In the genomic region with DNA sequence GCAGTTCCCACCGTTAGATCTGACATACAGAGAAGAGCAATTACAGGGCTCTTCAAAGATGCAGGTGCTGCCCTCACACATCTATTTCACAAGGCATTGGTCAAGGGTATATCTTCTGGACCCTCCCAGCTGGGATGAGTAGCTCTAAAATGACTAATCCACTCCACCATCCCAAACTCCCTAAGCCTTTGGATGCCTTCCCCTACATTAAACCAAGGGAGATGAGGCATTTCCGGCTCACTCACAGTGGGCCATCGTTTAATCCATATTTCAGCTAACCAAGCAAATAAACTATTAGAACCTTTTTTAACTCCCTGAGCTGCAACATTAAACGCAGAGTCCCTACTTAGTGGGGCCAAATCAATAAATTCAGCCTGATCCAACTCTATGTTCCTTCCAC, we compare ENCODE assay signal across 18 cellular contexts. TPM values are rescaled to one million over a fixed set of nuclear protein-coding genes. Genes with fewer than 3 reads are reported as not detected.
"Had no signal": no experiment of that assay in that cellular context is flagged by ENCODE, and none has a peak within 500 bp of the region (broad histone marks: within the 10 kb centered on the region; RNA-seq: fewer than 3 reads in every experiment).

No MANE protein-coding gene starts in this region.

RNA-seq across cellular contexts. Expression of a gene that starts 45.9 kb away (rescaled TPM):
- total RNA-seq: activated B cell treated with CpG ODN at 0.5 μM for 24 hours; activated CD4-positive, alpha-beta memory T cell treated with anti-CD3 and anti-CD28 coated beads for 36 hours; activated CD4-positive, alpha-beta T cell treated with anti-CD3 and anti-CD28 coated beads, Interleukin-2, amount 10 ng/mL, durations not matched to agents 24 days and 14 days; activated CD8-positive, alpha-beta memory T cell treated with anti-CD3 and anti-CD28 coated beads for 36 hours; activated CD8-positive, alpha-beta T cell treated with anti-CD3 and anti-CD28 coated beads for 36 hours; activated naive CD4-positive, alpha-beta T cell treated with anti-CD3 and anti-CD28 coated beads for 36 hours; activated naive CD4-positive, alpha-beta T cell treated with anti-CD3 and anti-CD28 coated beads, Interleukin-2, amount 50 U/mL, for 72 hours; activated naive CD8-positive, alpha-beta T cell treated with anti-CD3 and anti-CD28 coated beads for 36 hours; activated T-cell treated with anti-CD3 and anti-CD28 coated beads, Interleukin-2, amount 50 U/mL, for 4 hours; activated T-cell treated with anti-CD3 and anti-CD28 coated beads, Interleukin-2, amount 50 U/mL, for 72 hours; activated T-helper 1 cell treated with anti-CD3 and anti-CD28 coated beads, Interleukin-12 subunit alpha, Interleukin-12 subunit beta, Interleukin-2, Interleukin-4 antibody, amounts not matched to agents 30 ng/mL and 10 ng/mL and 1 ng/mL, durations not matched to agents 14 hours and 24 hours and 36 hours; activated T-helper 17 cell treated with anti-CD3 and anti-CD28 coated beads, Interleukin-2, amount 50 U/mL, for 72 hours; adrenal gland; aorta; astrocyte; body of pancreas; breast epithelium; cardiac septum had no signal
